Comparison of ENCODE assay signal across 19 cellular contexts in the genomic region with DNA sequence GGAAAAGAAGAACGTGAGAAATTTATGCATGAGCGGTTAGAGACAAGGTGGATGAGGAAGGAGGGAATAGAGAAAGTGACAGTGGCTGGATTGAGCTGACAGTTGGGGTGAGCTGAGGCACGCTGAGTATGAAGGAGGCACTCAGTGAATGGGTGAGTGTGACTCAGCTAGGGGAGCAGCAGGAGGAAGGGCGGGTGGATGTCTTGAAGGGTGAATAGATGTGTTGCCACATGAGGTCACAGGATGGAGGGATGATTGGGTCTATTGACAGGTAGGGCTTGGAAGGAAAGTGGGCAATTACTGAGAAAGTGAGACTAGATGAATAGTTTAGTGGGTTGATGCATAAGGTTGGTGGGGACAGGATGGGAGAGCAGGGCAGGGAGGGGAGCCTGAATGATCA. TPM values are rescaled to one million over a fixed set of nuclear protein-coding genes. Genes with fewer than 3 reads are reported as not detected.
DNase-seq lines count a peak whose midpoint lies in the region; ATAC-seq, FAIRE-seq and TF ChIP-seq lines count a peak whose summit lies in the region.
"Had no signal": no experiment of that assay in that cellular context is flagged by ENCODE, and none has a peak within 500 bp of the region (broad histone marks: within the 10 kb centered on the region; RNA-seq: fewer than 3 reads in every experiment).

No MANE protein-coding gene starts in this region.

- intact Hi-C loops in sciatic nerve (cut with DNase I): no loop called here

- peak; percentile 28 for DNase-seq in activated T-cell treated with anti-CD3 and anti-CD28 coated beads, Interleukin-2, amount 50 U/mL, for 24 hours
- DNase-seq in activated T-cell treated with anti-CD3 and anti-CD28 coated beads, Interleukin-2, amount 50 U/mL, for 1 hour: no peak
- DNase-seq in GM12891 (ENCODE audit: insufficient read length, low spot score): no peak
- DNase-seq in sciatic nerve (ENCODE audit: low spot score): peak; percentile 36
- DNase-seq in NCI-H2196 (lab: John Stamatoyannopoulos, UW; ENCODE audit: unreplicated experiment): no peak
- DNase-seq in superior temporal gyrus (ENCODE audit: extremely low spot score): no peak
- DNase-seq in HFFc6: no peak
- DNase-seq: C1 segment of cervical spinal cord, DMS153, EL, MV-4-11, NCI-H1436, NCI-H2029 treated with DMSO at 0.1 percent for 48 hours, NCI-H524, RPMI8226 had no signal

- TF ChIP-seq POLR2A in GM12891 (IDR thresholded peaks at IDR 0.05; ENCODE audit: low read depth, low read length): no peak

- TF ChIP-seq CTCF in HFFc6 (IDR thresholded peaks at IDR 0.05): no peak

- ATAC-seq in activated T-helper 17 cell treated with anti-CD3 and anti-CD28 coated beads, Interleukin-2, amount 50 U/mL, for 72 hours (replicated peaks): peak; percentile 61
- no peak for ATAC-seq in sciatic nerve

- H3K4me1 Mint-ChIP-seq in activated T-cell treated with anti-CD3 and anti-CD28 coated beads, Interleukin-2, amount 50 U/mL, for 24 hours (ENCODE audit: low read depth): no peaks in the 10 kb centered on the region
- H3K4me1 Mint-ChIP-seq in activated T-helper 17 cell treated with anti-CD3 and anti-CD28 coated beads, Interleukin-2, amount 50 U/mL, for 72 hours: peaks cover 4% of the 10 kb centered on the region
- no peaks in the 10 kb centered on the region for H3K4me1 Mint-ChIP-seq in HFFc6 (ENCODE audit: low read depth)

- H3K9me3 Mint-ChIP-seq in activated T-cell treated with anti-CD3 and anti-CD28 coated beads, Interleukin-2, amount 50 U/mL, for 24 hours: peaks cover 11% of the 10 kb centered on the region
- H3K9me3 Mint-ChIP-seq in activated T-helper 17 cell treated with anti-CD3 and anti-CD28 coated beads, Interleukin-2, amount 50 U/mL, for 72 hours: peaks cover 4% of the 10 kb centered on the region
- peaks cover 18% of the 10 kb centered on the region for H3K9me3 Mint-ChIP-seq in HFFc6

- H3K27ac Mint-ChIP-seq in activated T-cell treated with anti-CD3 and anti-CD28 coated beads, Interleukin-2, amount 50 U/mL, for 24 hours: no peak overlapping the region
- no peak overlapping the region for H3K27ac Mint-ChIP-seq in activated T-helper 17 cell treated with anti-CD3 and anti-CD28 coated beads, Interleukin-2, amount 50 U/mL, for 72 hours
- H3K27ac Mint-ChIP-seq in HFFc6: no peak overlapping the region
- H3K27ac Mint-ChIP-seq: IgD-negative memory B cell had no signal

- H3K36me3 Mint-ChIP-seq in activated T-cell treated with anti-CD3 and anti-CD28 coated beads, Interleukin-2, amount 50 U/mL, for 24 hours (ENCODE audit: low read depth): no peaks in the 10 kb centered on the region
- H3K36me3 Mint-ChIP-seq in activated T-helper 17 cell treated with anti-CD3 and anti-CD28 coated beads, Interleukin-2, amount 50 U/mL, for 72 hours (ENCODE audit: low read depth): no peaks in the 10 kb centered on the region
- peaks cover 13% of the 10 kb centered on the region for H3K36me3 Mint-ChIP-seq in HFFc6 (ENCODE audit: low read depth)
- H3K36me3 Mint-ChIP-seq: IgD-negative memory B cell had no signal

- peak; percentile 31 for FAIRE-seq in GM12891 (lab: Jason Lieb, UNC)
- FAIRE-seq: A204.1 had no signal

- peaks cover under 1% of the 10 kb centered on the region for H3K27me3 Mint-ChIP-seq in activated T-cell treated with anti-CD3 and anti-CD28 coated beads, Interleukin-2, amount 50 U/mL, for 24 hours
- peaks cover 4% of the 10 kb centered on the region for H3K27me3 Mint-ChIP-seq in activated T-helper 17 cell treated with anti-CD3 and anti-CD28 coated beads, Interleukin-2, amount 50 U/mL, for 72 hours
- H3K27me3 Mint-ChIP-seq in HFFc6 (ENCODE audit: insufficient read depth): peaks cover 28% of the 10 kb centered on the region
- H3K27me3 Mint-ChIP-seq: IgD-negative memory B cell had no signal

- no peak overlapping the region for H3K4me3 Mint-ChIP-seq in activated T-cell treated with anti-CD3 and anti-CD28 coated beads, Interleukin-2, amount 50 U/mL, for 24 hours
- no peak overlapping the region for H3K4me3 Mint-ChIP-seq in activated T-helper 17 cell treated with anti-CD3 and anti-CD28 coated beads, Interleukin-2, amount 50 U/mL, for 72 hours
- H3K4me3 Mint-ChIP-seq in HFFc6: no peak overlapping the region
- H3K4me3 Mint-ChIP-seq: IgD-negative memory B cell had no signal

TF ChIP-seq in GM12891, 5 proteins besides CTCF, POLR2A, EP300 and RAD21:
- no peak for TF ChIP-seq POLR2AphosphoS5 (IDR thresholded peaks at IDR 0.05; ENCODE audit: low read depth, low read length)
- no peak for TF ChIP-seq PAX5 (IDR thresholded peaks at IDR 0.05; ENCODE audit: insufficient read depth, low read length, severe bottlenecking)
- TF ChIP-seq SPI1 (IDR thresholded peaks at IDR 0.05; ENCODE audit: low read depth, low read length): no peak
- no peak for TF ChIP-seq POU2F2 (IDR thresholded peaks at IDR 0.05; ENCODE audit: low read depth, low read length)
- TF ChIP-seq TAF1 (IDR thresholded peaks at IDR 0.05; ENCODE audit: low read depth, low read length): no peak

RNA-seq across cellular contexts. Expression of gene IFITM10, which starts 8.0 kb away (rescaled TPM):
- polyA plus RNA-seq in GM12891 (2012; ENCODE audit: low read depth, missing spikeins): 0.18 TPM
- total RNA-seq in activated T-helper 17 cell treated with anti-CD3 and anti-CD28 coated beads, Interleukin-2, amount 50 U/mL, for 72 hours: under 1 TPM; 0.17 to 0.42 TPM
- 3.4 TPM for total RNA-seq in sciatic nerve
- total RNA-seq in HFFc6 (2021; fragmentation: NEBNext Ultra II Directional; extraction: Animal tissue kit (Norgen Biotek cat#: 25700)): under 1 TPM; 0.21 to 0.71 (median 0.45) TPM

RNA-seq across cellular contexts. Expression of gene CTSD, which starts 21.4 kb away (rescaled TPM):
- 24.3 TPM for polyA plus RNA-seq in GM12891 (2012; ENCODE audit: low read depth, missing spikeins)
- total RNA-seq in activated T-helper 17 cell treated with anti-CD3 and anti-CD28 coated beads, Interleukin-2, amount 50 U/mL, for 72 hours: 10 to 100 TPM; 38.0 to 59.1 TPM
- 554 TPM for total RNA-seq in sciatic nerve
- total RNA-seq in HFFc6 (2021; fragmentation: NEBNext Ultra II Directional; extraction: Animal tissue kit (Norgen Biotek cat#: 25700)): 100 to 1,000 TPM; 212 to 240 (median 229) TPM

RNA-seq across cellular contexts. Expression of gene KRTAP5-6, which starts 45.4 kb away (rescaled TPM):
- not detected for polyA plus RNA-seq in GM12891 (2012; ENCODE audit: low read depth, missing spikeins)
- total RNA-seq in activated T-helper 17 cell treated with anti-CD3 and anti-CD28 coated beads, Interleukin-2, amount 50 U/mL, for 72 hours: not detected
- not detected for total RNA-seq in sciatic nerve
- not detected for total RNA-seq in HFFc6 (2021; fragmentation: NEBNext Ultra II Directional; extraction: Animal tissue kit (Norgen Biotek cat#: 25700))
- total RNA-seq: LHCN-M2 had no signal
- polyA plus RNA-seq: IgD-negative memory B cell had no signal

Comparison
In these comparisons a context has a peak if more than half of its experiments do, and no peak if none do; other contexts are left out.
1. DNase-seq: peak in activated T-cell treated with anti-CD3 and anti-CD28 coated beads, Interleukin-2, amount 50 U/mL, for 24 hours (single experiment) and sciatic nerve (single experiment); none in activated T-cell treated with anti-CD3 and anti-CD28 coated beads, Interleukin-2, amount 50 U/mL, for 1 hour (single experiment), GM12891 (single experiment), NCI-H2196 (single experiment), superior temporal gyrus (single experiment) and HFFc6 (single experiment).